In the genomic region with DNA sequence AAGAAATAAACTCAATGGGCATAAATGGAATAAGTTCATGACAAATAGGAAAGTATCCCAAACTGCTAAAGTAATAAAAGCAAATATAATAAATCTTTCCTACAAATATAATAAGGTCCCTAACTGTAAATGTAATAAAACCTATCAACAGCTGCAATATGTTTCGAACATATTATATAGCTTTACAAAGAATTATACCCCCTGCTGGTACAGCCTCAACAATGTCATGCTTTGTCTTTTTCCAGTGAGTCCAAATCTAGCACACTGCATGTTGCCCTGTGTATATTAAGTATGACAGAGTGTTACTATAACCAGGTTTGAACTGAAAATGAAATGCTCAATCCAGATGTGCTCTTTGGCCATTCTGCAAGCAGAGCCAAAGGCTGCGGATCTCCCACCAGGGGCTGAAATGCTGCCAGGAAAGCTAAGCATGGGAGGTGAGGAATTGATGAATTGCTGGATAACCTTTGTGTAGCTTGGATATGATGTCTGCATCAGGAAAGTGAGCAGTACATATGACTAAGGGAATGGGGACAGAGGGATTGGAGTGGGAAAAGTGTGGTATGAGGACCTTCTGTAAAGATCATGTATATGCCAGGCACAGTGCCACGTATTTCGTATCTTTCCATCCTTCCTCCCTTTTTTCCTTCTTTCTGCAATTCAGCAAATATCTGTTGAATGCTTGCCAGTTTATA, we compare ENCODE assay signal across 32 cellular contexts.
"Had no signal": no experiment of that assay in that cellular context is flagged by ENCODE, and none has a peak within 500 bp of the region (broad histone marks: within the 10 kb centered on the region; RNA-seq: fewer than 3 reads in every experiment).

No MANE protein-coding gene starts in this region.

- H3K4me3 ChIP-seq: adrenal gland, cardiac muscle cell, heart left ventricle, left lung, lung, ovary, prostate gland, sigmoid colon had no signal

- H3K27ac ChIP-seq: adrenal gland, cardiac muscle cell, foreskin keratinocyte, heart left ventricle, left lung, neutrophil, ovary, prostate gland, sigmoid colon had no signal

- ATAC-seq: activated CD4-positive, alpha-beta T cell treated with anti-CD3 and anti-CD28 coated beads for 36 hours; esophagus mucosa; foreskin keratinocyte; heart left ventricle; left lung; natural killer cell treated with Interleukin-12 subunit alpha and Interleukin-12 subunit beta and Interleukin-15 and Interleukin-18, amount 100 ng/mL, for 72 hours; stimulated activated memory B cell treated with anti-CD40 and anti-IgM and Interleukin-4, amounts not matched to agents 10 μg/mL and 1 μg/mL and 100 μg/mL, for 72 hours; stimulated activated naive CD8-positive, alpha-beta T cell treated with anti-CD3 and anti-CD28 coated beads, Interleukin-15, amount 100 ng/mL, for 72 hours had no signal

- H3K27me3 ChIP-seq: adrenal gland, cardiac muscle cell, foreskin keratinocyte, heart left ventricle, left lung, neutrophil, ovary, sigmoid colon had no signal

- H3K9me3 ChIP-seq: adrenal gland, neutrophil, ovary, prostate gland, sigmoid colon had no signal

- H3K4me1 ChIP-seq: adrenal gland, heart left ventricle, left lung, prostate gland, sigmoid colon had no signal

- DNase-seq: activated CD4-positive, alpha-beta T cell treated with anti-CD3 and anti-CD28 coated beads for 36 hours; activated CD4-positive, CD25-positive, alpha-beta regulatory T cell; activated effector memory CD4-positive, alpha-beta T cell treated with anti-CD3 and anti-CD28 coated beads, Interleukin-2, amount 50 U/mL, for 16 hours; activated naive CD4-positive, alpha-beta T cell treated with anti-CD3 and anti-CD28 coated beads for 36 hours; activated naive CD8-positive, alpha-beta T cell treated with anti-CD3 and anti-CD28 coated beads for 36 hours; activated T-cell treated with anti-CD3 and anti-CD28 coated beads for 4 hours; adrenal gland; aorta; endodermal cell; foreskin keratinocyte; heart left ventricle; hypothalamus; immature natural killer cell; kidney; mesendoderm; ovary; retina; sigmoid colon; small intestine; stimulated activated CD4-positive, alpha-beta T cell treated with anti-CD3 and anti-CD28 coated beads, Interleukin-4, amount 100 ng/mL, for 24 hours; stimulated activated CD8-positive, alpha-beta memory T cell treated with anti-CD3 and anti-CD28 coated beads, Interleukin-4, amount 100 ng/mL, for 48 hours; stimulated activated naive CD8-positive, alpha-beta T cell treated with anti-CD3 and anti-CD28 coated beads, Interleukin-15, amount 100 ng/mL, for 72 hours; substantia nigra; T-helper 1 cell had no signal

- H3K36me3 ChIP-seq: adrenal gland, cardiac muscle cell, heart left ventricle, left lung, neutrophil, ovary, prostate gland, sigmoid colon had no signal
